31 cellular contexts compared by ENCODE assay signal in genomic region chr6:63418741-63419140, GRCh38.
A peak's percentile ranks its signal among the peaks of the same experiment; 100 is the strongest.
DNase-seq lines count a peak whose midpoint lies in the region; ATAC-seq and TF ChIP-seq lines count a peak whose summit lies in the region.
"Had no signal": no experiment of that assay in that cellular context is flagged by ENCODE, and none has a peak within 500 bp of the region (broad histone marks: within the 10 kb centered on the region; RNA-seq: fewer than 3 reads in every experiment).

No MANE protein-coding gene starts in this region.

- no peak overlapping the region for H3K4me3 Mint-ChIP-seq in immature natural killer cell
- no peak overlapping the region for H3K4me3 Mint-ChIP-seq in natural killer cell
- H3K4me3 Mint-ChIP-seq: activated CD4-positive, alpha-beta T cell treated with anti-CD3 and anti-CD28 coated beads for 36 hours; activated T-cell treated with anti-CD3 and anti-CD28 coated beads, Interleukin-2, amount 50 U/mL, for 4 hours; B cell; HFFc6; mesothelial cell of epicardium; naive thymus-derived CD8-positive, alpha-beta T cell; stimulated activated naive CD8-positive, alpha-beta T cell treated with anti-CD3 and anti-CD28 coated beads, Interleukin-15, amount 100 ng/mL, for 72 hours had no signal

- WGBS in right cardiac atrium, result 49% methylated on average over 1 of the region's 1 CpG
- 29 to 60% (median 54%) methylated on average over 1 of the region's 1 CpG for WGBS in adrenal gland, 4 donors

- TF ChIP-seq CTCF in adrenal gland (IDR thresholded peaks at IDR 0.05) (no peak), natural killer cell (IDR thresholded peaks at IDR 0.05) (no peak)

- H3K27ac Mint-ChIP-seq in immature natural killer cell, result no peak overlapping the region
- H3K27ac Mint-ChIP-seq in natural killer cell, result no peak overlapping the region
- H3K27ac Mint-ChIP-seq: activated CD4-positive, alpha-beta T cell treated with anti-CD3 and anti-CD28 coated beads for 36 hours; B cell; HFFc6; mesothelial cell of epicardium; naive thymus-derived CD8-positive, alpha-beta T cell; stimulated activated naive CD8-positive, alpha-beta T cell treated with anti-CD3 and anti-CD28 coated beads, Interleukin-15, amount 100 ng/mL, for 72 hours had no signal

- H3K9me3 ChIP-seq in right cardiac atrium (ENCODE audit: control insufficient read depth, low read length) (no peaks in the 10 kb centered on the region), adrenal gland (replicated peaks in 1 of 3) (no peaks in the 10 kb centered on the region)

- peaks cover 0 to 3% (median 0%) of the 10 kb centered on the region in 3 donors for H3K27me3 Mint-ChIP-seq in immature natural killer cell (ENCODE audit: low read depth in 3 of 3)
- H3K27me3 Mint-ChIP-seq in natural killer cell (ENCODE audit: low read depth in 2 of 2), result no peaks in the 10 kb centered on the region
- H3K27me3 Mint-ChIP-seq: B cell; stimulated activated naive CD8-positive, alpha-beta T cell treated with anti-CD3 and anti-CD28 coated beads, Interleukin-15, amount 100 ng/mL, for 72 hours had no signal

- intact Hi-C loops in right cardiac atrium (cut with DNase I) (no loop called here), Right ventricle myocardium inferior (cut with DNase I) (no loop called here), adrenal gland (cut with DNase I) (no loop called here), natural killer cell (cut with micrococcal nuclease) (no loop called here)

- ATAC-seq in right cardiac atrium, result peak in 1 of 2 donors; percentile 41
- ATAC-seq in Right ventricle myocardium inferior, result no peak
- no peak for ATAC-seq in natural killer cell
- ATAC-seq in HG02678 (IDR thresholded peaks at IDR 0.05; ENCODE audit: unreplicated experiment), result no peak
- ATAC-seq: activated CD4-positive, alpha-beta T cell treated with anti-CD3 and anti-CD28 coated beads for 36 hours; activated T-cell treated with anti-CD3 and anti-CD28 coated beads, Interleukin-2, amount 50 U/mL, for 4 hours; K562; naive thymus-derived CD8-positive, alpha-beta T cell; PC-3; sciatic nerve; stimulated activated naive CD8-positive, alpha-beta T cell treated with anti-CD3 and anti-CD28 coated beads, Interleukin-15, amount 100 ng/mL, for 72 hours had no signal

- no peak overlapping the region for H3K4me3 ChIP-seq in right cardiac atrium (ENCODE audit: low read length)
- no peak overlapping the region for H3K4me3 ChIP-seq in adrenal gland
- H3K4me3 ChIP-seq: heart left ventricle, K562, tibial artery had no signal

- H3K4me1 Mint-ChIP-seq in immature natural killer cell (no peaks in the 10 kb centered on the region), natural killer cell (peaks cover 0 to 8% of the 10 kb centered on the region in 2 donors)
- H3K4me1 Mint-ChIP-seq: activated CD4-positive, alpha-beta T cell treated with anti-CD3 and anti-CD28 coated beads for 36 hours; mesothelial cell of epicardium; naive thymus-derived CD8-positive, alpha-beta T cell; stimulated activated naive CD8-positive, alpha-beta T cell treated with anti-CD3 and anti-CD28 coated beads, Interleukin-15, amount 100 ng/mL, for 72 hours had no signal

- no peaks in the 10 kb centered on the region for H3K27me3 ChIP-seq in right cardiac atrium (ENCODE audit: control insufficient read depth, insufficient read depth)
- H3K27me3 ChIP-seq in adrenal gland, result no peaks in the 10 kb centered on the region
- H3K27me3 ChIP-seq: heart left ventricle, tibial artery had no signal

- peaks cover 0 to 13% (median 8%) of the 10 kb centered on the region in 6 donors for H3K9me3 Mint-ChIP-seq in immature natural killer cell
- no peaks in the 10 kb centered on the region for H3K9me3 Mint-ChIP-seq in natural killer cell
- H3K9me3 Mint-ChIP-seq: activated T-cell treated with anti-CD3 and anti-CD28 coated beads, Interleukin-2, amount 50 U/mL, for 4 hours; HFFc6 had no signal

- no peak for TF ChIP-seq POLR2A in adrenal gland (IDR thresholded peaks at IDR 0.05)

- H3K36me3 ChIP-seq in adrenal gland (replicated peaks in 1 of 2), result no peaks in the 10 kb centered on the region
- H3K36me3 ChIP-seq: heart left ventricle, tibial artery had no signal

- H3K27ac ChIP-seq in right cardiac atrium (ENCODE audit: low read length), result no peak overlapping the region
- no peak overlapping the region for H3K27ac ChIP-seq in adrenal gland
- H3K27ac ChIP-seq: heart left ventricle, parathyroid adenoma, tibial artery had no signal

- no peaks in the 10 kb centered on the region for H3K36me3 Mint-ChIP-seq in immature natural killer cell
- peaks cover 6% of the 10 kb centered on the region for H3K36me3 Mint-ChIP-seq in natural killer cell

- H3K4me1 ChIP-seq in right cardiac atrium (ENCODE audit: control insufficient read depth, insufficient read depth, low read length) (no peaks in the 10 kb centered on the region), adrenal gland (replicated peaks in 1 of 2) (no peaks in the 10 kb centered on the region)
- H3K4me1 ChIP-seq: heart left ventricle, parathyroid adenoma, tibial artery had no signal

- DNase-seq in right cardiac atrium (peak in 2 of 3 donors; percentile 53 to 54), Right ventricle myocardium inferior (ENCODE audit: missing footprints) (no peak), adrenal gland (peak in 5 of 7 donors; percentile 19 to 30 (median 23)), medulla oblongata (ENCODE audit: extremely low spot score) (peak; percentile 44), immature natural killer cell (no peak), natural killer cell (no peak), NCI-H446 treated with DMSO at 0.1 percent for 48 hours (lab: John Stamatoyannopoulos, UW) (no peak)
- DNase-seq: 8988T; activated CD4-positive, alpha-beta T cell treated with anti-CD3 and anti-CD28 coated beads for 36 hours; activated naive CD4-positive, alpha-beta T cell treated with Interleukin-2 at 50 U/mL for 16 hours; activated T-cell treated with anti-CD3 and anti-CD28 coated beads, Interleukin-2, amount 50 U/mL, for 4 hours; amniotic stem cell; DMS53; effector CD8-positive, alpha-beta T cell; GDM1; heart left ventricle; HFFc6; MM.1S; naive thymus-derived CD8-positive, alpha-beta T cell; NCI-H1694; PC-3; SHP77 treated with DMSO at 0.1 percent for 48 hours; stimulated activated CD4-positive, alpha-beta T cell treated with anti-CD3 and anti-CD28 coated beads, Interleukin-15, amount 100 ng/mL, for 24 hours; stimulated activated naive CD8-positive, alpha-beta T cell treated with anti-CD3 and anti-CD28 coated beads, Interleukin-15, amount 100 ng/mL, for 72 hours; tibial artery had no signal

Comparison
In these comparisons a context has a peak if more than half of its experiments do, and no peak if none do; other contexts are left out.
1. DNase-seq: peak in right cardiac atrium (2 of 3), adrenal gland (5 of 7) and medulla oblongata (single experiment); none in Right ventricle myocardium inferior (single experiment), immature natural killer cell (0 of 3), natural killer cell (single experiment) and NCI-H446 treated with DMSO at 0.1 percent for 48 hours (single experiment).